Comparison of ENCODE assay signal across 18 cellular contexts in genomic region chr6:7257521-7258230, GRCh38. TPM values are rescaled to one million over a fixed set of nuclear protein-coding genes. Genes with fewer than 3 reads are reported as not detected.
A peak's percentile ranks its signal among the peaks of the same experiment; 100 is the strongest.
DNase-seq lines count a peak whose midpoint lies in the region; ATAC-seq and TF ChIP-seq lines count a peak whose summit lies in the region.
"Had no signal": no experiment of that assay in that cellular context is flagged by ENCODE, and none has a peak within 500 bp of the region (broad histone marks: within the 10 kb centered on the region; RNA-seq: fewer than 3 reads in every experiment).

No MANE protein-coding gene starts in this region.

- peaks cover 26% of the 10 kb centered on the region; the same call in 2 of the 3 replicates for H3K9me3 Mint-ChIP-seq in GM23338
- H3K9me3 Mint-ChIP-seq in nephron progenitor cell, result peaks cover 28% of the 10 kb centered on the region
- H3K9me3 Mint-ChIP-seq in CD8-positive, alpha-beta memory T cell, result peaks cover 0 to 4% (median 0%) of the 10 kb centered on the region in 5 donors

- CTCF ChIA-PET in CD8-positive, alpha-beta memory T cell (lab: Charles Lee), result no interaction called here

- TF ChIP-seq POLR2A in sigmoid colon (IDR thresholded peaks at IDR 0.05), result no peak

- H3K9me3 ChIP-seq in BLaER1 treated with 17β-estradiol and CSF1 and Interleukin-3, amounts not matched to agents 10 nM and 100 nM (replicated peaks in 1 of 11), result peaks cover 11 to 26% (median 18%) of the 10 kb centered on the region in 11 experiments; a peak in 21 of 22 replicates
- H3K9me3 ChIP-seq in sigmoid colon, result peaks cover 0 to 6% (median 3%) of the 10 kb centered on the region in 4 donors
- no peaks in the 10 kb centered on the region for H3K9me3 ChIP-seq in CD8-positive, alpha-beta memory T cell (ENCODE audit: low read length)
- H3K9me3 ChIP-seq: SJCRH30 had no signal

- H3K4me3 ChIP-seq in BLaER1 treated with 17β-estradiol and CSF1 and Interleukin-3, amounts not matched to agents 10 nM and 100 nM, result no peak overlapping the region
- no peak overlapping the region for H3K4me3 ChIP-seq in GM23338
- H3K4me3 ChIP-seq in sigmoid colon, result no peak overlapping the region
- no peak overlapping the region for H3K4me3 ChIP-seq in CD8-positive, alpha-beta memory T cell (ENCODE audit: low read length)
- H3K4me3 ChIP-seq: SJCRH30 had no signal

- no peaks in the 10 kb centered on the region for H3K79me2 ChIP-seq in GM23338 (replicated peaks; ENCODE audit: insufficient read depth)

- intact Hi-C loops in sigmoid colon (cut with DNase I), result no loop called here

- no peak for DNase-seq in GM23338 (ENCODE audit: low spot score)
- DNase-seq in nephron progenitor cell, result no peak
- peak; percentile 43 for DNase-seq in sigmoid colon
- DNase-seq in CD8-positive, alpha-beta memory T cell, result no peak
- DNase-seq in KG1 (lab: John Stamatoyannopoulos, UW), result no peak
- DNase-seq in NOMO-1 treated with dmso at 0.1 percent for 144 hours (lab: John Stamatoyannopoulos, UW; ENCODE audit: unreplicated experiment), result no peak
- DNase-seq: IMR-90; Karpas-422; MV-4-11; NCI-H1105 treated with DMSO at 0.1 percent for 48 hours; NCI-H2029 treated with DMSO at 0.1 percent for 48 hours; NCI-H226; NCI-H510A treated with DMSO at 0.1 percent for 48 hours; NCI-H774; NK-92 treated with Interleukin-12 subunit alpha and Interleukin-12 subunit beta, amount 100 ng/mL, for 24 hours; SJCRH30 had no signal

- H3K27me3 Mint-ChIP-seq in GM23338 (ENCODE audit: insufficient read depth, low read depth, poor library complexity) (peaks cover 27% of the 10 kb centered on the region), nephron progenitor cell (ENCODE audit: low read depth, poor library complexity) (peaks cover 3% of the 10 kb centered on the region)
- H3K27me3 Mint-ChIP-seq in CD8-positive, alpha-beta memory T cell, result peaks cover 12 to 38% of the 10 kb centered on the region in 2 donors

- no peak overlapping the region for H2AFZ ChIP-seq in GM23338

- 95% methylated on average over 18 of the region's 18 CpGs for WGBS in sigmoid colon, 2 donors

- H3K36me3 Mint-ChIP-seq in GM23338 (ENCODE audit: low read depth) (peaks cover 10% of the 10 kb centered on the region), nephron progenitor cell (ENCODE audit: low read depth) (peaks cover 5% of the 10 kb centered on the region)
- H3K36me3 Mint-ChIP-seq in CD8-positive, alpha-beta memory T cell, result no peaks in the 10 kb centered on the region

- peaks cover 0 to under 1% (median 0%) of the 10 kb centered on the region in 11 experiments; a peak in 2 of 22 replicates for H3K36me3 ChIP-seq in BLaER1 treated with 17β-estradiol and CSF1 and Interleukin-3, amounts not matched to agents 10 nM and 100 nM
- H3K36me3 ChIP-seq in GM23338 (ENCODE audit: insufficient read depth), result no peaks in the 10 kb centered on the region
- H3K36me3 ChIP-seq in sigmoid colon, result no peaks in the 10 kb centered on the region
- H3K36me3 ChIP-seq in CD8-positive, alpha-beta memory T cell (ENCODE audit: insufficient read depth, low read length), result no peaks in the 10 kb centered on the region
- H3K36me3 ChIP-seq: SJCRH30 had no signal

- ATAC-seq in GM23338, result no peak
- ATAC-seq: Panc1 had no signal

- H3K9ac ChIP-seq in BLaER1 treated with 17β-estradiol and CSF1 and Interleukin-3, amounts not matched to agents 10 nM and 100 nM, result peak overlapping the region in 1 of 11 experiments; percentile 40; a peak in 2 of 22 replicates

- TF ChIP-seq CTCF in GM23338 (conservative IDR thresholded peaks at IDR 0.05; ENCODE audit: low read depth in 2 of 2) (no peak), nephron progenitor cell (IDR thresholded peaks at IDR 0.05) (no peak), sigmoid colon (IDR thresholded peaks at IDR 0.05) (no peak)

- H3K4me1 Mint-ChIP-seq in GM23338 (peaks cover 21% of the 10 kb centered on the region), nephron progenitor cell (peaks cover 52% of the 10 kb centered on the region)
- H3K4me1 Mint-ChIP-seq in CD8-positive, alpha-beta memory T cell, result peaks cover 10 to 26% (median 26%) of the 10 kb centered on the region in 3 donors

- POLR2A ChIA-PET in CD8-positive, alpha-beta memory T cell (lab: Charles Lee), result no interaction called here

- no peaks in the 10 kb centered on the region for H4K20me1 ChIP-seq in BLaER1 treated with 17β-estradiol and CSF1 and Interleukin-3, amounts not matched to agents 10 nM and 100 nM
- H4K20me1 ChIP-seq in GM23338 (replicated peaks; ENCODE audit: insufficient read depth), result no peaks in the 10 kb centered on the region

- H3K4me1 ChIP-seq in BLaER1 treated with 17β-estradiol and CSF1 and Interleukin-3, amounts not matched to agents 10 nM and 100 nM, result peaks cover 71 to 100% (median 94%) of the 10 kb centered on the region in 10 experiments
- peaks cover 10% of the 10 kb centered on the region for H3K4me1 ChIP-seq in GM23338 (ENCODE audit: insufficient read depth)
- peaks cover 0 to 13% (median 6%) of the 10 kb centered on the region in 4 donors for H3K4me1 ChIP-seq in sigmoid colon
- peaks cover 7% of the 10 kb centered on the region for H3K4me1 ChIP-seq in CD8-positive, alpha-beta memory T cell (ENCODE audit: insufficient read depth, low read length)
- H3K4me1 ChIP-seq: SJCRH30 had no signal

- H3F3A ChIP-seq in GM23338 (replicated peaks; ENCODE audit: low read depth), result peaks cover 8% of the 10 kb centered on the region

- H3K9me2 ChIP-seq in GM23338 (ENCODE audit: insufficient read depth), result 0 out of 2 replicates have a peak, but pooled peaks cover 3% of the 10 kb centered on the region

- H3K27me3 ChIP-seq in BLaER1 treated with 17β-estradiol and CSF1 and Interleukin-3, amounts not matched to agents 10 nM and 100 nM, result no peaks in the 10 kb centered on the region
- peaks cover 3% of the 10 kb centered on the region; the same call in 1 of the 2 replicates for H3K27me3 ChIP-seq in GM23338 (ENCODE audit: insufficient read depth)
- no peaks in the 10 kb centered on the region for H3K27me3 ChIP-seq in sigmoid colon
- peaks cover 4% of the 10 kb centered on the region for H3K27me3 ChIP-seq in CD8-positive, alpha-beta memory T cell (ENCODE audit: insufficient read depth, low read length, poor library complexity, severe bottlenecking)
- H3K27me3 ChIP-seq: SJCRH30 had no signal

- peak overlapping the region; percentile 65; the same call in 1 of the 2 replicates for H3K27ac Mint-ChIP-seq in GM23338
- peak overlapping the region; percentile 88 for H3K27ac Mint-ChIP-seq in nephron progenitor cell
- no peak overlapping the region for H3K27ac Mint-ChIP-seq in CD8-positive, alpha-beta memory T cell

- H3K4me3 Mint-ChIP-seq in GM23338 (no peak overlapping the region), nephron progenitor cell (peak overlapping the region; percentile 28)
- no peak overlapping the region for H3K4me3 Mint-ChIP-seq in CD8-positive, alpha-beta memory T cell

- TF ChIP-seq EP300 in sigmoid colon (IDR thresholded peaks at IDR 0.05), result no peak

- H3K27ac ChIP-seq in BLaER1 treated with 17β-estradiol and CSF1 and Interleukin-3, amounts not matched to agents 10 nM and 100 nM, result peak overlapping the region in 10 of 11 experiments; percentile 18 to 95 (median 92); a peak in 18 of 22 replicates
- H3K27ac ChIP-seq in GM23338 (ENCODE audit: low read depth) (no peak overlapping the region), sigmoid colon (no peak overlapping the region)
- H3K27ac ChIP-seq in CD8-positive, alpha-beta memory T cell (ENCODE audit: low read depth, low read length), result no peak overlapping the region
- H3K27ac ChIP-seq: SJCRH30 had no signal

- H3K4me2 ChIP-seq in BLaER1 treated with 17β-estradiol and CSF1 and Interleukin-3, amounts not matched to agents 10 nM and 100 nM, result peak overlapping the region; percentile 82 to 99 (median 96); a peak in 17 of 22 replicates
- H3K4me2 ChIP-seq in GM23338, result no peak overlapping the region

TF ChIP-seq in GM23338, 12 proteins besides CTCF, POLR2A, EP300 and RAD21 (continues in another document):
- TF ChIP-seq CREB1 (CRISPR knock-in tag; IDR thresholded peaks at IDR 0.05; ENCODE audit: low read depth) (no peak), EZH2phosphoT487 (IDR thresholded peaks at IDR 0.05; ENCODE audit: unreplicated experiment) (no peak), JUNB (IDR thresholded peaks at IDR 0.05; ENCODE audit: unreplicated experiment) (no peak), STAT1 (IDR thresholded peaks at IDR 0.05; ENCODE audit: unreplicated experiment) (no peak), POLR2AphosphoS5 (IDR thresholded peaks at IDR 0.05; ENCODE audit: low read depth) (no peak), ZNF331 (CRISPR knock-in tag; IDR thresholded peaks at IDR 0.05; ENCODE audit: low read depth) (no peak)

RNA-seq across cellular contexts. Expression of gene SSR1, which starts 55.3 kb away (rescaled TPM):
- 70.2 and 96.8 TPM in 2 replicates for total RNA-seq in GM23338 (2014; rRNA removed; shearing (Covaris generic))
- 59.3 and 65.3 TPM in 2 replicates for polyA plus RNA-seq in GM23338 (2016; fragmentation: Nextera tagmentation; extraction: Ambion mirVana)
- 10 to 100 TPM; 24.1 to 53.9 (median 33.3) TPM for total RNA-seq in sigmoid colon
- polyA plus RNA-seq in sigmoid colon, result 10 to 100 TPM; 10.8 to 55.1 (median 24.3) TPM
- total RNA-seq in CD8-positive, alpha-beta memory T cell, result 100 to 1,000 TPM; 153 to 165 TPM
- 178 TPM for polyA plus RNA-seq in CD8-positive, alpha-beta memory T cell

Comparison
In these comparisons a context has a peak if more than half of its experiments do, and no peak if none do; other contexts are left out.
1. H3K27ac ChIP-seq: peak in BLaER1 treated with 17β-estradiol and CSF1 and Interleukin-3, amounts not matched to agents 10 nM and 100 nM (10 of 11); none in GM23338 (single experiment), sigmoid colon (0 of 4) and CD8-positive, alpha-beta memory T cell (single experiment).
2. H3K27ac Mint-ChIP-seq: peak in GM23338 (single experiment) and nephron progenitor cell (single experiment); none in CD8-positive, alpha-beta memory T cell (0 of 8).